9 cellular contexts compared by ENCODE assay signal in genomic region chr1:210726621-210727020, GRCh38.
DNase-seq lines count a peak whose midpoint lies in the region; ATAC-seq and TF ChIP-seq lines count a peak whose summit lies in the region.
"Had no signal": no experiment of that assay in that cellular context is flagged by ENCODE, and none has a peak within 500 bp of the region (broad histone marks: within the 10 kb centered on the region; RNA-seq: fewer than 3 reads in every experiment).

No MANE protein-coding gene starts in this region.

- no peaks in the 10 kb centered on the region for H3K36me3 ChIP-seq in uterus

- CTCF ChIA-PET in activated naive CD4-positive, alpha-beta T cell treated with anti-CD3 and anti-CD28 coated beads, Interleukin-2, amount 10 ng/mL, durations not matched to agents 7 days and 5 days (lab: Charles Lee), result interaction anchor here (1.0 kb wide), 1 partner anchor 142 kb away, joined by 4 read pairs; no protein-coding TSS in a partner anchor

- no peaks in the 10 kb centered on the region for H3K27me3 ChIP-seq in uterus

- peak; percentile 40 for ATAC-seq in stimulated activated naive CD8-positive, alpha-beta T cell treated with anti-CD3 and anti-CD28 coated beads, Interleukin-15, amount 100 ng/mL, for 72 hours
- ATAC-seq: T-helper 17 cell had no signal

- no peaks in the 10 kb centered on the region for H3K27me3 Mint-ChIP-seq in activated naive CD4-positive, alpha-beta T cell treated with anti-CD3 and anti-CD28 coated beads, Interleukin-2, amount 10 ng/mL, durations not matched to agents 7 days and 5 days
- H3K27me3 Mint-ChIP-seq in stimulated activated naive CD8-positive, alpha-beta T cell treated with anti-CD3 and anti-CD28 coated beads, Interleukin-15, amount 100 ng/mL, for 72 hours, result peaks cover 12% of the 10 kb centered on the region

- DNase-seq in activated naive CD4-positive, alpha-beta T cell treated with anti-CD3 and anti-CD28 coated beads, Interleukin-2, amount 10 ng/mL, durations not matched to agents 7 days and 5 days, result peak; percentile 74
- no peak for DNase-seq in activated naive CD4-positive, alpha-beta T cell treated with Interleukin-2 at 50 U/mL for 16 hours
- peak; percentile 11 for DNase-seq in SW480 (ENCODE audit: low spot score)
- DNase-seq in fibroblast of pulmonary artery (ENCODE audit: low read depth), result peak; percentile 0
- peak; percentile 6 to 24 for DNase-seq in stimulated activated naive CD8-positive, alpha-beta T cell treated with anti-CD3 and anti-CD28 coated beads, Interleukin-15, amount 100 ng/mL, for 72 hours
- no peak for DNase-seq in uterus
- no peak for DNase-seq in NCI-H524 treated with DMSO at 0.1 percent for 48 hours (lab: John Stamatoyannopoulos, UW)
- DNase-seq in NCI-H345 (lab: John Stamatoyannopoulos, UW), result no peak

- no peaks in the 10 kb centered on the region for H3K9me3 ChIP-seq in uterus

- no peaks in the 10 kb centered on the region for H3K4me1 Mint-ChIP-seq in activated naive CD4-positive, alpha-beta T cell treated with anti-CD3 and anti-CD28 coated beads, Interleukin-2, amount 10 ng/mL, durations not matched to agents 7 days and 5 days
- H3K4me1 Mint-ChIP-seq in stimulated activated naive CD8-positive, alpha-beta T cell treated with anti-CD3 and anti-CD28 coated beads, Interleukin-15, amount 100 ng/mL, for 72 hours, result no peaks in the 10 kb centered on the region
- H3K4me1 Mint-ChIP-seq: T-helper 17 cell had no signal

- no peak overlapping the region for H3K27ac ChIP-seq in uterus

- TF ChIP-seq CTCF in fibroblast of pulmonary artery (IDR thresholded peaks at IDR 0.05; ENCODE audit: low read length, missing control alignments) (no peak), uterus (IDR thresholded peaks at IDR 0.05) (no peak)

- H3K9me3 Mint-ChIP-seq in activated naive CD4-positive, alpha-beta T cell treated with anti-CD3 and anti-CD28 coated beads, Interleukin-2, amount 10 ng/mL, durations not matched to agents 7 days and 5 days, result no peaks in the 10 kb centered on the region
- no peaks in the 10 kb centered on the region for H3K9me3 Mint-ChIP-seq in stimulated activated naive CD8-positive, alpha-beta T cell treated with anti-CD3 and anti-CD28 coated beads, Interleukin-15, amount 100 ng/mL, for 72 hours

- no peak for TF ChIP-seq POLR2A in uterus (IDR thresholded peaks at IDR 0.05)

- H3K4me1 ChIP-seq in uterus, result no peaks in the 10 kb centered on the region

- H3K27ac Mint-ChIP-seq in activated naive CD4-positive, alpha-beta T cell treated with anti-CD3 and anti-CD28 coated beads, Interleukin-2, amount 10 ng/mL, durations not matched to agents 7 days and 5 days, result no peak overlapping the region
- H3K27ac Mint-ChIP-seq in stimulated activated naive CD8-positive, alpha-beta T cell treated with anti-CD3 and anti-CD28 coated beads, Interleukin-15, amount 100 ng/mL, for 72 hours, result no peak overlapping the region
- H3K27ac Mint-ChIP-seq: T-helper 17 cell had no signal

- intact Hi-C loops in uterus (cut with DNase I; ENCODE audit: low total_unique reads), result no loop called here

- H3K4me3 ChIP-seq in fibroblast of pulmonary artery (replicated peaks; ENCODE audit: low read depth, low read length) (no peak overlapping the region), uterus (no peak overlapping the region)

- no peak overlapping the region for H3K4me3 Mint-ChIP-seq in activated naive CD4-positive, alpha-beta T cell treated with anti-CD3 and anti-CD28 coated beads, Interleukin-2, amount 10 ng/mL, durations not matched to agents 7 days and 5 days
- H3K4me3 Mint-ChIP-seq in stimulated activated naive CD8-positive, alpha-beta T cell treated with anti-CD3 and anti-CD28 coated beads, Interleukin-15, amount 100 ng/mL, for 72 hours, result no peak overlapping the region
- H3K4me3 Mint-ChIP-seq: T-helper 17 cell had no signal

- H3K36me3 Mint-ChIP-seq in activated naive CD4-positive, alpha-beta T cell treated with anti-CD3 and anti-CD28 coated beads, Interleukin-2, amount 10 ng/mL, durations not matched to agents 7 days and 5 days, result no peaks in the 10 kb centered on the region

Comparison
In these comparisons a context has a peak if more than half of its experiments do, and no peak if none do; other contexts are left out.
1. DNase-seq: peak in activated naive CD4-positive, alpha-beta T cell treated with anti-CD3 and anti-CD28 coated beads, Interleukin-2, amount 10 ng/mL, durations not matched to agents 7 days and 5 days (single experiment), SW480 (single experiment), fibroblast of pulmonary artery (single experiment) and stimulated activated naive CD8-positive, alpha-beta T cell treated with anti-CD3 and anti-CD28 coated beads, Interleukin-15, amount 100 ng/mL, for 72 hours (2 of 2); none in activated naive CD4-positive, alpha-beta T cell treated with Interleukin-2 at 50 U/mL for 16 hours (single experiment), uterus (0 of 2), NCI-H524 treated with DMSO at 0.1 percent for 48 hours (single experiment) and NCI-H345 (single experiment).